ENCODE assay signal across 10 cellular contexts in genomic region chr18:79798346-79798998, GRCh38. TPM values are rescaled to one million over a fixed set of nuclear protein-coding genes. Genes with fewer than 3 reads are reported as not detected.
DNase-seq lines count a peak whose midpoint lies in the region; ATAC-seq and TF ChIP-seq lines count a peak whose summit lies in the region.
"Had no signal": no experiment of that assay in that cellular context is flagged by ENCODE, and none has a peak within 500 bp of the region (broad histone marks: within the 10 kb centered on the region; RNA-seq: fewer than 3 reads in every experiment).

No MANE protein-coding gene starts in this region.

- H3K4me1 ChIP-seq in iPS-18a (ENCODE audit: control insufficient read depth, low read depth, low read length): no peaks in the 10 kb centered on the region

- peaks cover 11% of the 10 kb centered on the region for H3K4me1 Mint-ChIP-seq in activated naive CD8-positive, alpha-beta T cell treated with anti-CD3 and anti-CD28 coated beads, Interleukin-2, amount 10 ng/mL, durations not matched to agents 7 days and 5 days

- POLR2A ChIA-PET in activated naive CD8-positive, alpha-beta T cell treated with anti-CD3 and anti-CD28 coated beads, Interleukin-2, amount 10 ng/mL, durations not matched to agents 7 days and 5 days (lab: Charles Lee): no interaction called here

- H3K27me3 Mint-ChIP-seq in activated naive CD8-positive, alpha-beta T cell treated with anti-CD3 and anti-CD28 coated beads, Interleukin-2, amount 10 ng/mL, durations not matched to agents 7 days and 5 days: peaks cover 33% of the 10 kb centered on the region

- H3K36me3 ChIP-seq in iPS-18a (ENCODE audit: control insufficient read depth, low read depth, low read length): no peaks in the 10 kb centered on the region

- H3K4me3 Mint-ChIP-seq in activated naive CD8-positive, alpha-beta T cell treated with anti-CD3 and anti-CD28 coated beads, Interleukin-2, amount 10 ng/mL, durations not matched to agents 7 days and 5 days: no peak overlapping the region
- H3K4me3 Mint-ChIP-seq: T-helper 1 cell treated with Interleukin-12 subunit alpha and Interleukin-12 subunit beta and Interleukin-4 antibody, amounts not matched to agents 30 μg/mL and 1 μg/mL, for 36 hours had no signal

- no peak overlapping the region for H3K9ac ChIP-seq in iPS-18a (ENCODE audit: low read length)

- peak; percentile 41 for DNase-seq in activated naive CD8-positive, alpha-beta T cell treated with anti-CD3 and anti-CD28 coated beads, Interleukin-2, amount 10 ng/mL, durations not matched to agents 7 days and 5 days
- DNase-seq in retina (peak; percentile 53), NOMO-1 treated with DMSO at 0.1 percent for 48 hours (lab: John Stamatoyannopoulos, UW; ENCODE audit: unreplicated experiment) (no peak), lower leg skin (ENCODE audit: low spot score in 2 of 2) (no peak)
- DNase-seq in stimulated activated CD4-positive, alpha-beta T cell treated with anti-CD3 and anti-CD28 coated beads, Interleukin-2, amount 100 ng/mL, for 48 hours: no peak
- DNase-seq: NCI-H446 treated with DMSO at 0.1 percent for 48 hours had no signal

- H3K9me3 ChIP-seq in iPS-18a (ENCODE audit: control insufficient read depth, low read depth, low read length): no peaks in the 10 kb centered on the region

- WGBS in lower leg skin, 2 donors: 0 to 3% methylated on average over 35 to 62 of the region's 78 CpGs

- peak overlapping the region; percentile 8; the same call in 1 of the 2 replicates for H3K4me3 ChIP-seq in GM08714 (ENCODE audit: low read length)
- H3K4me3 ChIP-seq in iPS-18a (ENCODE audit: low read length): peak overlapping the region; percentile 57
- no peak overlapping the region for H3K4me3 ChIP-seq in lower leg skin (ENCODE audit: low read depth, poor library complexity, severe bottlenecking)

- H3K36me3 Mint-ChIP-seq in activated naive CD8-positive, alpha-beta T cell treated with anti-CD3 and anti-CD28 coated beads, Interleukin-2, amount 10 ng/mL, durations not matched to agents 7 days and 5 days: peaks cover 2% of the 10 kb centered on the region

- intact Hi-C loops in lower leg skin (cut with DNase I; ENCODE audit: low total_unique reads): loop anchor here (10.0 kb wide), 1 partner anchor 136 kb away; no protein-coding TSS in a partner anchor

- no peak for TF ChIP-seq CTCF in lower leg skin (IDR thresholded peaks at IDR 0.05)

- no peak overlapping the region for H3K27ac Mint-ChIP-seq in activated naive CD8-positive, alpha-beta T cell treated with anti-CD3 and anti-CD28 coated beads, Interleukin-2, amount 10 ng/mL, durations not matched to agents 7 days and 5 days
- H3K27ac Mint-ChIP-seq: T-helper 1 cell treated with Interleukin-12 subunit alpha and Interleukin-12 subunit beta and Interleukin-4 antibody, amounts not matched to agents 30 μg/mL and 1 μg/mL, for 36 hours had no signal

- no peak for TF ChIP-seq POLR2A in lower leg skin (IDR thresholded peaks at IDR 0.05)

- H3K9me3 Mint-ChIP-seq in activated naive CD8-positive, alpha-beta T cell treated with anti-CD3 and anti-CD28 coated beads, Interleukin-2, amount 10 ng/mL, durations not matched to agents 7 days and 5 days: no peaks in the 10 kb centered on the region
- H3K9me3 Mint-ChIP-seq: T-helper 1 cell treated with Interleukin-12 subunit alpha and Interleukin-12 subunit beta and Interleukin-4 antibody, amounts not matched to agents 30 μg/mL and 1 μg/mL, for 36 hours had no signal

- peaks cover 49% of the 10 kb centered on the region for H3K27me3 ChIP-seq in iPS-18a (ENCODE audit: control insufficient read depth, insufficient read depth, low read length)

- no peak overlapping the region for H3K27ac ChIP-seq in iPS-18a (ENCODE audit: low read length)

- ATAC-seq in activated naive CD8-positive, alpha-beta T cell treated with anti-CD3 and anti-CD28 coated beads, Interleukin-2, amount 10 ng/mL, durations not matched to agents 7 days and 5 days (ENCODE audit: low read depth): no peak
- no peak for ATAC-seq in GM18858 (IDR thresholded peaks at IDR 0.05; ENCODE audit: unreplicated experiment)

RNA-seq across cellular contexts. Expression of gene KCNG2, which starts 0.7 kb away (rescaled TPM):
- total RNA-seq in activated naive CD8-positive, alpha-beta T cell treated with anti-CD3 and anti-CD28 coated beads, Interleukin-2, amount 10 ng/mL, durations not matched to agents 7 days and 5 days: not detected
- total RNA-seq in lower leg skin: under 1 TPM in 1 of 4 donors, not detected in 3; 0.84 TPM

Comparison
In these comparisons a context has a peak if more than half of its experiments do, and no peak if none do; other contexts are left out.
1. DNase-seq: peak in activated naive CD8-positive, alpha-beta T cell treated with anti-CD3 and anti-CD28 coated beads, Interleukin-2, amount 10 ng/mL, durations not matched to agents 7 days and 5 days (single experiment) and retina (single experiment); none in NOMO-1 treated with DMSO at 0.1 percent for 48 hours (single experiment), stimulated activated CD4-positive, alpha-beta T cell treated with anti-CD3 and anti-CD28 coated beads, Interleukin-2, amount 100 ng/mL, for 48 hours (0 of 2) and lower leg skin (0 of 2).